ENCODE assay signal across 22 cellular contexts in genomic region chr17:66835476-66835875, GRCh38. TPM values are rescaled to one million over a fixed set of nuclear protein-coding genes. Genes with fewer than 3 reads are reported as not detected.
DNase-seq lines count a peak whose midpoint lies in the region.
"Had no signal": no experiment of that assay in that cellular context is flagged by ENCODE, and none has a peak within 500 bp of the region (broad histone marks: within the 10 kb centered on the region; RNA-seq: fewer than 3 reads in every experiment).

No MANE protein-coding gene starts in this region.

- intact Hi-C loops in posterior vena cava (cut with DNase I) = no loop called here

- no peak overlapping the region for H3K27ac Mint-ChIP-seq in CD8-positive, alpha-beta memory T cell
- H3K27ac Mint-ChIP-seq: activated naive CD8-positive, alpha-beta T cell treated with anti-CD3 and anti-CD28 coated beads, Interleukin-2, amount 50 U/mL, for 24 hours; mesothelial cell of epicardium; nephron progenitor cell; stimulated activated naive B cell treated with anti-CD40 and anti-IgM and Interleukin-4, amounts not matched to agents 10 μg/mL and 1 μg/mL and 100 μg/mL, for 72 hours; T-helper 2 cell treated with Interferon-gamma antibody and Interleukin-4, amounts not matched to agents 5 μg/mL and 100 μg/mL, for 36 hours had no signal

- peaks cover 0 to 2% (median 0%) of the 10 kb centered on the region in 3 donors for H3K4me1 Mint-ChIP-seq in CD8-positive, alpha-beta memory T cell
- H3K4me1 Mint-ChIP-seq: activated naive CD8-positive, alpha-beta T cell treated with anti-CD3 and anti-CD28 coated beads, Interleukin-2, amount 50 U/mL, for 24 hours; mesothelial cell of epicardium; stimulated activated naive B cell treated with anti-CD40 and anti-IgM and Interleukin-4, amounts not matched to agents 10 μg/mL and 1 μg/mL and 100 μg/mL, for 72 hours had no signal

- H3K36me3 ChIP-seq in ES-I3 (ENCODE audit: insufficient read depth, low read length) = no peaks in the 10 kb centered on the region
- H3K36me3 ChIP-seq in iPS DF 6.9 (ENCODE audit: control insufficient read depth, insufficient read depth, low read length) = no peaks in the 10 kb centered on the region
- H3K36me3 ChIP-seq in CD8-positive, alpha-beta memory T cell (ENCODE audit: insufficient read depth, low read length) = no peaks in the 10 kb centered on the region
- H3K36me3 ChIP-seq: gastrocnemius medialis had no signal

- peak overlapping the region; percentile 61; the same call in 1 of the 2 replicates for H3K9ac ChIP-seq in ES-I3 (ENCODE audit: low read depth, low read length)

- POLR2A ChIA-PET in CD8-positive, alpha-beta memory T cell (lab: Charles Lee) = no interaction called here

- H3K4me1 ChIP-seq in ES-I3 (ENCODE audit: insufficient read depth, low read length) (peaks cover 3% of the 10 kb centered on the region), iPS DF 6.9 (ENCODE audit: control insufficient read depth, insufficient read depth, low read length) (peaks cover 2% of the 10 kb centered on the region)
- no peaks in the 10 kb centered on the region for H3K4me1 ChIP-seq in CD8-positive, alpha-beta memory T cell (ENCODE audit: insufficient read depth, low read length)
- H3K4me1 ChIP-seq: gastrocnemius medialis, psoas muscle had no signal

- CTCF ChIA-PET in CD8-positive, alpha-beta memory T cell (lab: Charles Lee) = no interaction called here

- peaks cover 41 to 59% of the 10 kb centered on the region in 2 donors for H3K27me3 Mint-ChIP-seq in CD8-positive, alpha-beta memory T cell

- DNase-seq in NCI-H69 (lab: John Stamatoyannopoulos, UW) (peak; percentile 34), iPS DF 6.9 (ENCODE audit: low read depth, low spot score) (no peak), posterior vena cava (ENCODE audit: low spot score) (peak; percentile 59)
- DNase-seq in activated CD4-positive, alpha-beta T cell treated with anti-CD3 and anti-CD28 coated beads, Interleukin-2, amount 50 U/mL, for 48 hours = no peak
- no peak for DNase-seq in activated T-cell treated with anti-CD3 and anti-CD28 coated beads, Interleukin-2, amount 50 U/mL, for 48 hours
- DNase-seq in CD8-positive, alpha-beta memory T cell = no peak
- DNase-seq: activated CD8-positive, alpha-beta memory T cell treated with anti-CD3 and anti-CD28 coated beads, Interleukin-2, amount 50 U/mL, for 4 hours; activated naive CD8-positive, alpha-beta T cell treated with anti-CD3 and anti-CD28 coated beads, Interleukin-2, amount 50 U/mL, for 24 hours; effector memory CD4-positive, alpha-beta T cell; gastrocnemius medialis; NCI-H1105; NCI-H2029 treated with DMSO at 0.1 percent for 48 hours; psoas muscle; small intestine; stimulated activated naive B cell treated with anti-CD40 and anti-IgM and Interleukin-4, amounts not matched to agents 10 μg/mL and 1 μg/mL and 100 μg/mL, for 72 hours had no signal

- WGBS in iPS DF 6.9 (ENCODE audit: insufficient coverage, insufficient read length) = no CpG with 5 or more reads among the region's 16 CpGs

- no peaks in the 10 kb centered on the region for H3K9me3 ChIP-seq in ES-I3 (ENCODE audit: control insufficient read depth, insufficient read depth, low read length)
- H3K9me3 ChIP-seq in iPS DF 6.9 (ENCODE audit: control insufficient read depth, insufficient read depth, low read length) = no peaks in the 10 kb centered on the region
- no peaks in the 10 kb centered on the region for H3K9me3 ChIP-seq in CD8-positive, alpha-beta memory T cell (ENCODE audit: low read length)
- H3K9me3 ChIP-seq: body of pancreas, gastrocnemius medialis, psoas muscle had no signal

- peak overlapping the region; percentile 47; the same call in 1 of the 2 replicates for H3K4me3 ChIP-seq in iPS DF 6.9 (ENCODE audit: low read length)
- H3K4me3 ChIP-seq in CD8-positive, alpha-beta memory T cell (ENCODE audit: low read length) = no peak overlapping the region
- H3K4me3 ChIP-seq: body of pancreas, gastrocnemius medialis, GM12878 had no signal

- no peak overlapping the region for H3K27ac ChIP-seq in iPS DF 6.9 (ENCODE audit: low read length)
- H3K27ac ChIP-seq in CD8-positive, alpha-beta memory T cell (ENCODE audit: low read depth, low read length) = no peak overlapping the region
- H3K27ac ChIP-seq: body of pancreas, gastrocnemius medialis, psoas muscle had no signal

- H3K36me3 Mint-ChIP-seq in CD8-positive, alpha-beta memory T cell = peaks cover 0 to 2% (median 0%) of the 10 kb centered on the region in 3 donors
- H3K36me3 Mint-ChIP-seq: mesothelial cell of epicardium; stimulated activated naive B cell treated with anti-CD40 and anti-IgM and Interleukin-4, amounts not matched to agents 10 μg/mL and 1 μg/mL and 100 μg/mL, for 72 hours had no signal

- H3K4me3 Mint-ChIP-seq in CD8-positive, alpha-beta memory T cell = no peak overlapping the region
- H3K4me3 Mint-ChIP-seq: activated naive CD8-positive, alpha-beta T cell treated with anti-CD3 and anti-CD28 coated beads, Interleukin-2, amount 50 U/mL, for 24 hours; mesothelial cell of epicardium; stimulated activated naive B cell treated with anti-CD40 and anti-IgM and Interleukin-4, amounts not matched to agents 10 μg/mL and 1 μg/mL and 100 μg/mL, for 72 hours; T-helper 2 cell treated with Interferon-gamma antibody and Interleukin-4, amounts not matched to agents 5 μg/mL and 100 μg/mL, for 36 hours had no signal

- peaks cover 0 to 4% (median 0%) of the 10 kb centered on the region in 5 donors for H3K9me3 Mint-ChIP-seq in CD8-positive, alpha-beta memory T cell
- H3K9me3 Mint-ChIP-seq: activated naive CD8-positive, alpha-beta T cell treated with anti-CD3 and anti-CD28 coated beads, Interleukin-2, amount 50 U/mL, for 24 hours; mesothelial cell of epicardium; nephron progenitor cell; stimulated activated naive B cell treated with anti-CD40 and anti-IgM and Interleukin-4, amounts not matched to agents 10 μg/mL and 1 μg/mL and 100 μg/mL, for 72 hours; T-helper 2 cell treated with Interferon-gamma antibody and Interleukin-4, amounts not matched to agents 5 μg/mL and 100 μg/mL, for 36 hours had no signal

- H3K27me3 ChIP-seq in iPS DF 6.9 (ENCODE audit: control insufficient read depth, insufficient read depth, low read length) = no peaks in the 10 kb centered on the region; the same call in 1 of the 2 replicates
- peaks cover 4% of the 10 kb centered on the region for H3K27me3 ChIP-seq in CD8-positive, alpha-beta memory T cell (ENCODE audit: insufficient read depth, low read length, poor library complexity, severe bottlenecking)

RNA-seq across cellular contexts. Expression of gene CACNG5, which starts 0.6 kb away (rescaled TPM):
- not detected for total RNA-seq in posterior vena cava
- not detected for total RNA-seq in CD8-positive, alpha-beta memory T cell
- polyA plus RNA-seq in CD8-positive, alpha-beta memory T cell = not detected
- total RNA-seq: esophagus mucosa, gastrocnemius medialis, GM12878, mesothelial cell of epicardium, psoas muscle had no signal
- polyA plus RNA-seq: GM12878, psoas muscle, small intestine had no signal

Comparison
In these comparisons a context has a peak if more than half of its experiments do, and no peak if none do; other contexts are left out.
1. DNase-seq: peak in NCI-H69 (single experiment) and posterior vena cava (single experiment); none in iPS DF 6.9 (single experiment), activated CD4-positive, alpha-beta T cell treated with anti-CD3 and anti-CD28 coated beads, Interleukin-2, amount 50 U/mL, for 48 hours (0 of 2), activated T-cell treated with anti-CD3 and anti-CD28 coated beads, Interleukin-2, amount 50 U/mL, for 48 hours (0 of 2) and CD8-positive, alpha-beta memory T cell (0 of 5).